32 cellular contexts compared by ENCODE assay signal in the genomic region with DNA sequence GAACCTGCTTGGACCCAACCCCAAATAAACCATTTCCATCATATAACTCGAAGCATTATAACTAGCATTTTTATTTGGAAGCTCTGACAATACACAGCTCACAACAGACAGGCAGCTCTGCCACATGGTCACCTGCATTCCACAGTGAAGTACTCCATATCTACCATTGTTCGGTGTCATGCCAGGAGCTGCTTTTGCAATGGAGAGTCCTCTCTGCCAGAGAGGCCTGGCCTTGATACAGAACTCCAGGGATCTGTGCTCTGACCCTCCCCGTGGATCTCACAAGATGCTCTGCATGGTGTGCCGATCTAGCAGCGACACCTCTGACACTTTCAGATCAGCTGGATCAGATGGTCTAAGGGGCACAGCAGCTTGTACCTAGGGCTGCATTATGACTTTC.
"Had no signal": no experiment of that assay in that cellular context is flagged by ENCODE, and none has a peak within 500 bp of the region (broad histone marks: within the 10 kb centered on the region; RNA-seq: fewer than 3 reads in every experiment).

No MANE protein-coding gene starts in this region.

- H3K4me1 ChIP-seq: Peyer's patch, SJCRH30 had no signal

- ATAC-seq: PC-3 had no signal

- DNase-seq: activated CD4-positive, alpha-beta memory T cell treated with anti-CD3 and anti-CD28 coated beads, Interleukin-2, amount 10 ng/mL, durations not matched to agents 7 days and 5 days; activated CD4-positive, alpha-beta T cell treated with anti-CD3 and anti-CD28 coated beads for 1 hour; activated CD4-positive, alpha-beta T cell treated with anti-CD3 and anti-CD28 coated beads for 48 hours; activated CD4-positive, CD25-positive, alpha-beta regulatory T cell; activated CD8-positive, alpha-beta memory T cell treated with anti-CD3 and anti-CD28 coated beads for 24 hours; activated CD8-positive, alpha-beta memory T cell treated with anti-CD3 and anti-CD28 coated beads, Interleukin-2, amount 10 ng/mL, durations not matched to agents 7 days and 5 days; activated CD8-positive, alpha-beta memory T cell treated with anti-CD3 and anti-CD28 coated beads, Interleukin-2, amount 50 U/mL, for 48 hours; activated effector memory CD4-positive, alpha-beta T cell treated with anti-CD3 and anti-CD28 coated beads, Interleukin-2, amount 50 U/mL, for 16 hours; activated naive CD4-positive, alpha-beta T cell; activated naive CD4-positive, alpha-beta T cell treated with anti-CD3 and anti-CD28 coated beads, Interleukin-2, amount 50 U/mL, for 16 hours; activated naive CD8-positive, alpha-beta T cell treated with anti-CD3 and anti-CD28 coated beads for 36 hours; activated T-cell treated with anti-CD3 and anti-CD28 coated beads, Interleukin-2, amount 50 U/mL, for 1 hour; activated T-cell treated with anti-CD3 and anti-CD28 coated beads, Interleukin-2, amount 50 U/mL, for 72 hours; amniotic stem cell; brain microvascular endothelial cell; Karpas-422; KBM-7; NCI-H1105; NCI-H1417 treated with DMSO at 0.1 percent for 48 hours; NCI-H187 treated with DMSO at 0.1 percent for 48 hours; NCI-H2081 treated with DMSO at 0.1 percent for 48 hours; NCI-H226; NCI-H446 treated with DMSO at 0.1 percent for 48 hours; NCI-H524 treated with DMSO at 0.1 percent for 48 hours; PC-3; Peyer's patch; RPMI8226; SJCRH30; T1000; WERI-Rb-1 had no signal

- H3K27ac ChIP-seq: brain microvascular endothelial cell, cardiac muscle cell, Peyer's patch, SJCRH30, SK-N-MC, WERI-Rb-1 had no signal

- H3K36me3 ChIP-seq: brain microvascular endothelial cell, cardiac muscle cell, Peyer's patch, SJCRH30, WERI-Rb-1 had no signal

- H3K27me3 ChIP-seq: brain microvascular endothelial cell, cardiac muscle cell, Peyer's patch had no signal

- H3K4me3 ChIP-seq: cardiac muscle cell, Peyer's patch, SJCRH30, SK-N-MC had no signal

- H3K9me3 ChIP-seq: Peyer's patch, SJCRH30 had no signal
